Comparison of ENCODE assay signal across 17 cellular contexts in genomic region chr12:54421873-54422250, GRCh38. TPM values are rescaled to one million over a fixed set of nuclear protein-coding genes. Genes with fewer than 3 reads are reported as not detected.
DNase-seq lines count a peak whose midpoint lies in the region; ATAC-seq and TF ChIP-seq lines count a peak whose summit lies in the region.
"Had no signal": no experiment of that assay in that cellular context is flagged by ENCODE, and none has a peak within 500 bp of the region (broad histone marks: within the 10 kb centered on the region; RNA-seq: fewer than 3 reads in every experiment).

No MANE protein-coding gene starts in this region.

- no peak for TF ChIP-seq POLR2A in ovary (IDR thresholded peaks at IDR 0.05)

- no peak overlapping the region for H3K9ac ChIP-seq in duodenal mucosa (ENCODE audit: low read depth in 1 of 2, low read length in 2 of 2)

- intact Hi-C loops in left cardiac atrium (cut with DNase I) = no loop called here
- intact Hi-C loops in ovary (cut with DNase I) = no loop called here

- DNase-seq in right atrium auricular region (ENCODE audit: low spot score) = no peak
- no peak for DNase-seq in left cardiac atrium
- DNase-seq in ovary = no peak
- no peak for DNase-seq in SKM-1 (lab: John Stamatoyannopoulos, UW; ENCODE audit: unreplicated experiment)
- no peak for DNase-seq in COLO668 (lab: John Stamatoyannopoulos, UW; ENCODE audit: unreplicated experiment)
- DNase-seq in NCI-H1417 (lab: John Stamatoyannopoulos, UW) = no peak
- DNase-seq: activated naive CD8-positive, alpha-beta T cell treated with anti-CD3 and anti-CD28 coated beads, Interleukin-2, amount 50 U/mL, for 24 hours; dorsolateral prefrontal cortex; KG1; NCI-H1694; NCI-H526 treated with DMSO at 0.1 percent for 48 hours; trophoblast cell had no signal

- no peak for TF ChIP-seq EP300 in ovary (IDR thresholded peaks at IDR 0.05)

- no peak overlapping the region for H3K4me3 ChIP-seq in right atrium auricular region
- no peak overlapping the region for H3K4me3 ChIP-seq in duodenal mucosa (ENCODE audit: low read depth in 1 of 2, low read length in 2 of 2)
- no peak overlapping the region for H3K4me3 ChIP-seq in ovary
- H3K4me3 ChIP-seq: dorsolateral prefrontal cortex had no signal

- peaks cover 0 to 82% of the 10 kb centered on the region in 2 donors for H3K4me1 ChIP-seq in right atrium auricular region
- H3K4me1 ChIP-seq in duodenal mucosa (ENCODE audit: control insufficient read depth in 1 of 2, insufficient read depth in 2 of 2, low read length in 2 of 2) = peaks cover 0 to under 1% of the 10 kb centered on the region in 2 donors
- peaks cover 11% of the 10 kb centered on the region for H3K4me1 ChIP-seq in ovary (ENCODE audit: insufficient read depth)

- no peaks in the 10 kb centered on the region for H3K27me3 ChIP-seq in right atrium auricular region
- H3K27me3 ChIP-seq in duodenal mucosa (ENCODE audit: control insufficient read depth in 1 of 2, insufficient read depth in 2 of 2, low read length in 2 of 2) = peaks cover 23 to 32% of the 10 kb centered on the region in 2 donors
- H3K27me3 ChIP-seq in ovary = no peaks in the 10 kb centered on the region

- H3K9me3 ChIP-seq in right atrium auricular region = no peaks in the 10 kb centered on the region
- H3K9me3 ChIP-seq in duodenal mucosa (ENCODE audit: control insufficient read depth in 1 of 2, low read length in 2 of 2) = no peaks in the 10 kb centered on the region
- H3K9me3 ChIP-seq in ovary = no peaks in the 10 kb centered on the region

- no peak for ATAC-seq in left cardiac atrium
- ATAC-seq in HG03565 (IDR thresholded peaks at IDR 0.05; ENCODE audit: unreplicated experiment) = no peak
- ATAC-seq: activated naive CD8-positive, alpha-beta T cell treated with anti-CD3 and anti-CD28 coated beads, Interleukin-2, amount 50 U/mL, for 24 hours had no signal

- WGBS in ovary, 3 donors = 65 to 95% (median 75%) methylated on average over 2 of the region's 2 CpGs

- TF ChIP-seq CTCF in right atrium auricular region (IDR thresholded peaks at IDR 0.05) (no peak), ovary (IDR thresholded peaks at IDR 0.05) (no peak)

- peak overlapping the region; percentile 95 to 98 for H3K27ac ChIP-seq in right atrium auricular region
- H3K27ac ChIP-seq in duodenal mucosa (ENCODE audit: low read depth, low read length) = peak overlapping the region; percentile 67
- peak overlapping the region; percentile 8 to 46 for H3K27ac ChIP-seq in ovary

- H3K36me3 ChIP-seq in right atrium auricular region (no peaks in the 10 kb centered on the region), duodenal mucosa (ENCODE audit: control insufficient read depth in 1 of 2, insufficient read depth in 2 of 2, low read length in 2 of 2) (no peaks in the 10 kb centered on the region), ovary (no peaks in the 10 kb centered on the region)

RNA-seq across cellular contexts. Expression of gene ITGA5, which starts 2.8 kb away (rescaled TPM):
- total RNA-seq in right atrium auricular region (100 to 1,000 TPM in 1 of 2 donors, 10 to 100 TPM in 1; 80.5 to 144 TPM), left cardiac atrium (100 to 1,000 TPM in 1 of 2 donors, 10 to 100 TPM in 1; 45.7 to 133 TPM), ovary (10 to 100 TPM; 32.6 to 82.5 (median 41.5) TPM)
- polyA plus RNA-seq in ovary = 10 to 100 TPM; 37.4 to 100.0 TPM
- polyA plus RNA-seq: neural cell had no signal

RNA-seq across cellular contexts. Expression of gene ZNF385A, which starts 37.3 kb away (rescaled TPM):
- total RNA-seq in right atrium auricular region = 10 to 100 TPM in 1 of 2 donors, 1 to 10 TPM in 1; 6.7 to 12.7 TPM
- total RNA-seq in left cardiac atrium = 10 to 100 TPM; 20.4 to 24.2 TPM
- 10 to 100 TPM in 1 of 7 donors, 1 to 10 TPM in 6; 4.3 to 30.5 (median 6.5) TPM for total RNA-seq in ovary
- 1 to 10 TPM; 3.6 to 4.5 TPM for polyA plus RNA-seq in ovary

RNA-seq across cellular contexts. Expression of gene GTSF1, which starts 51.5 kb away (rescaled TPM):
- total RNA-seq in right atrium auricular region (not detected), left cardiac atrium (1 to 10 TPM in 1 of 2 donors, not detected in 1; 1.0 TPM), ovary (under 1 TPM in 2 of 7 donors, not detected in 5; 0.54 to 0.55 TPM)
- polyA plus RNA-seq in ovary = 1 to 10 TPM in 1 of 2 donors, under 1 TPM in 1; 0.85 to 1.0 TPM
- total RNA-seq: frontal cortex had no signal
- polyA plus RNA-seq: keratinocyte, neural cell had no signal

RNA-seq across cellular contexts. Expression of gene GPR84, which starts 57.6 kb away (rescaled TPM):
- under 1 TPM in 1 of 2 donors, not detected in 1; 0.43 TPM for total RNA-seq in right atrium auricular region
- under 1 TPM; 0.29 to 0.55 TPM for total RNA-seq in left cardiac atrium
- 1 to 10 TPM in 2 of 7 donors, under 1 TPM in 5; 0.12 to 3.1 (median 0.43) TPM for total RNA-seq in ovary
- polyA plus RNA-seq in ovary = under 1 TPM; 0.22 to 0.42 TPM
- total RNA-seq: frontal cortex had no signal
- polyA plus RNA-seq: neural cell had no signal

Comparison
In these comparisons a context has a peak if more than half of its experiments do, and no peak if none do; other contexts are left out.
1. H3K27ac ChIP-seq: peak in every context shown above with its lines; median percentile 96 in right atrium auricular region; 67 in duodenal mucosa; 27 in ovary.